Comparison of ENCODE assay signal across 32 cellular contexts in the genomic region with DNA sequence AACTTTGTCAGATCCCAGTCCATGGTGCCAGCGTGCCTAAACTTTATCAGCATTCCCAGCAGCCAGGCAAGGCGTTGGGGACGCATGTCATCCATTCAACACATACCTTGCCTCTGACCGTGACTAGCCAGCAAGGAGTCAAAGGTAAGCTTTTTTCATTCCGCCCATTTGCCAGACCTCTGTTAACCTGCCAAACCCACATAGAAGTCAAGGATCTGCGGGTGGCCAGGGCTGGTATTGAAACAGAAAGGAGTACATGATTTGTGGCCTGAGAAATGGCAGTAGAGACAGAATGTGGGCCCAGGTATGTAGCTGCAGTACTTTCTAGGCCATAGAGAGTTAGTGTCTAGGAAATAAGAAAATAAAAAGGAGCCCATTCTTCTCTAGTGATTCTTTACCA.
"Had no signal": no experiment of that assay in that cellular context is flagged by ENCODE, and none has a peak within 500 bp of the region (broad histone marks: within the 10 kb centered on the region; RNA-seq: fewer than 3 reads in every experiment).

No MANE protein-coding gene starts in this region.

- DNase-seq: activated CD4-positive, alpha-beta T cell treated with anti-CD3 and anti-CD28 coated beads for 36 hours; activated CD4-positive, alpha-beta T cell treated with anti-CD3 and anti-CD28 coated beads, Interleukin-2, amount 10 ng/mL, durations not matched to agents 7 days and 5 days; activated CD4-positive, alpha-beta T cell treated with anti-CD3 and anti-CD28 coated beads, Interleukin-2, amount 50 U/mL, for 48 hours; activated CD8-positive, alpha-beta T cell treated with anti-CD3 and anti-CD28 coated beads, Interleukin-2, amount 10 ng/mL, durations not matched to agents 7 days and 5 days; activated gamma-delta T cell; activated naive CD4-positive, alpha-beta T cell treated with Interleukin-2 at 50 U/mL for 16 hours; activated T-cell treated with anti-CD3 and anti-CD28 coated beads, Interleukin-2, amount 50 U/mL, for 24 hours; adrenal gland; brain microvascular endothelial cell; KG1; MM.1S; MV-4-11; NCI-H1092; NCI-H1436 treated with DMSO at 0.1 percent for 48 hours; NCI-H1694 treated with DMSO at 0.1 percent for 48 hours; NCI-H2029; NCI-H2107; NCI-H2171; NCI-H510A; NCI-H526; NCI-H748 treated with DMSO at 0.1 percent for 48 hours; PC-9; Right ventricle myocardium superior had no signal

- ATAC-seq: activated CD4-positive, alpha-beta T cell treated with anti-CD3 and anti-CD28 coated beads for 36 hours; activated CD4-positive, CD25-positive, alpha-beta regulatory T cell treated with anti-CD3 and anti-CD28 coated beads, Interleukin-2, amount 50 U/mL, for 24 hours; activated CD8-positive, alpha-beta T cell treated with anti-CD3 and anti-CD28 coated beads, Interleukin-2, amount 10 ng/mL, durations not matched to agents 7 days and 5 days; activated naive CD4-positive, alpha-beta T cell treated with anti-CD3 and anti-CD28 coated beads, Interleukin-2, amount 50 U/mL, for 72 hours; WTC11 had no signal

- H3K9me3 Mint-ChIP-seq: activated CD4-positive, alpha-beta T cell treated with anti-CD3 and anti-CD28 coated beads, Interleukin-2, amount 10 ng/mL, durations not matched to agents 7 days and 5 days; activated naive CD4-positive, alpha-beta T cell treated with anti-CD3 and anti-CD28 coated beads, Interleukin-2, amount 50 U/mL, for 72 hours; activated T-cell treated with anti-CD3 and anti-CD28 coated beads, Interleukin-2, amount 50 U/mL, for 24 hours; activated T-helper 2 cell treated with anti-CD3 and anti-CD28 coated beads, Interferon-gamma antibody, Interleukin-2, Interleukin-4, amounts not matched to agents 10 μg/mL and 5 μg/mL and 100 μg/mL, durations not matched to agents 14 hours and 24 hours and 36 hours; central memory CD8-positive, alpha-beta T cell; T-helper 1 cell treated with Interleukin-12 subunit alpha and Interleukin-12 subunit beta and Interleukin-4 antibody, amounts not matched to agents 30 μg/mL and 1 μg/mL, for 36 hours; T-helper 2 cell treated with Interferon-gamma antibody and Interleukin-4, amounts not matched to agents 5 μg/mL and 100 μg/mL, for 36 hours; WTC11 had no signal

- H3K27ac Mint-ChIP-seq: activated CD4-positive, alpha-beta T cell treated with anti-CD3 and anti-CD28 coated beads for 36 hours; activated CD4-positive, alpha-beta T cell treated with anti-CD3 and anti-CD28 coated beads, Interleukin-2, amount 10 ng/mL, durations not matched to agents 7 days and 5 days; activated CD8-positive, alpha-beta T cell treated with anti-CD3 and anti-CD28 coated beads, Interleukin-2, amount 10 ng/mL, durations not matched to agents 7 days and 5 days; activated naive CD4-positive, alpha-beta T cell treated with anti-CD3 and anti-CD28 coated beads, Interleukin-2, amount 50 U/mL, for 72 hours; activated T-cell treated with anti-CD3 and anti-CD28 coated beads, Interleukin-2, amount 50 U/mL, for 24 hours; activated T-helper 2 cell treated with anti-CD3 and anti-CD28 coated beads, Interferon-gamma antibody, Interleukin-2, Interleukin-4, amounts not matched to agents 10 μg/mL and 5 μg/mL and 100 μg/mL, durations not matched to agents 14 hours and 24 hours and 36 hours; T-helper 1 cell treated with Interleukin-12 subunit alpha and Interleukin-12 subunit beta and Interleukin-4 antibody, amounts not matched to agents 30 μg/mL and 1 μg/mL, for 36 hours; T-helper 2 cell treated with Interferon-gamma antibody and Interleukin-4, amounts not matched to agents 5 μg/mL and 100 μg/mL, for 36 hours; WTC11 had no signal

- H3K4me2 ChIP-seq: PC-9 had no signal

- H3K27me3 Mint-ChIP-seq: activated CD4-positive, alpha-beta T cell treated with anti-CD3 and anti-CD28 coated beads, Interleukin-2, amount 10 ng/mL, durations not matched to agents 7 days and 5 days; activated T-cell treated with anti-CD3 and anti-CD28 coated beads, Interleukin-2, amount 50 U/mL, for 24 hours; central memory CD8-positive, alpha-beta T cell had no signal

- H3K4me3 Mint-ChIP-seq: activated CD4-positive, alpha-beta T cell treated with anti-CD3 and anti-CD28 coated beads for 36 hours; activated CD4-positive, alpha-beta T cell treated with anti-CD3 and anti-CD28 coated beads, Interleukin-2, amount 10 ng/mL, durations not matched to agents 7 days and 5 days; activated CD8-positive, alpha-beta T cell treated with anti-CD3 and anti-CD28 coated beads, Interleukin-2, amount 10 ng/mL, durations not matched to agents 7 days and 5 days; activated T-cell treated with anti-CD3 and anti-CD28 coated beads, Interleukin-2, amount 50 U/mL, for 24 hours; central memory CD8-positive, alpha-beta T cell; T-helper 1 cell treated with Interleukin-12 subunit alpha and Interleukin-12 subunit beta and Interleukin-4 antibody, amounts not matched to agents 30 μg/mL and 1 μg/mL, for 36 hours; T-helper 2 cell treated with Interferon-gamma antibody and Interleukin-4, amounts not matched to agents 5 μg/mL and 100 μg/mL, for 36 hours; WTC11 had no signal

- FAIRE-seq: RCC 7860, TTC549 had no signal

- H3K4me3 ChIP-seq: adrenal gland, PC-9 had no signal

- H3K36me3 Mint-ChIP-seq: activated naive CD4-positive, alpha-beta T cell treated with anti-CD3 and anti-CD28 coated beads, Interleukin-2, amount 50 U/mL, for 72 hours had no signal

- H3K9me3 ChIP-seq: adrenal gland had no signal

- H2AFZ ChIP-seq: PC-9 had no signal

- H3K27me3 ChIP-seq: adrenal gland, brain microvascular endothelial cell had no signal

- H3K4me1 ChIP-seq: adrenal gland had no signal

- H3K27ac ChIP-seq: adrenal gland, brain microvascular endothelial cell, PC-9 had no signal

- H3K4me1 Mint-ChIP-seq: activated CD4-positive, alpha-beta T cell treated with anti-CD3 and anti-CD28 coated beads for 36 hours; activated CD4-positive, alpha-beta T cell treated with anti-CD3 and anti-CD28 coated beads, Interleukin-2, amount 10 ng/mL, durations not matched to agents 7 days and 5 days; central memory CD8-positive, alpha-beta T cell; WTC11 had no signal

- H3K36me3 ChIP-seq: adrenal gland had no signal
